Comparison of ENCODE assay signal across 14 cellular contexts in genomic region chr1:153933420-153933819, GRCh38. TPM values are rescaled to one million over a fixed set of nuclear protein-coding genes. Genes with fewer than 3 reads are reported as not detected.
DNase-seq lines count a peak whose midpoint lies in the region; ATAC-seq and TF ChIP-seq lines count a peak whose summit lies in the region.
"Had no signal": no experiment of that assay in that cellular context is flagged by ENCODE, and none has a peak within 500 bp of the region (broad histone marks: within the 10 kb centered on the region; RNA-seq: fewer than 3 reads in every experiment).

No MANE protein-coding gene starts in this region.

- no peak overlapping the region for H3K27ac Mint-ChIP-seq in activated naive CD8-positive, alpha-beta T cell treated with anti-CD3 and anti-CD28 coated beads, Interleukin-2, amount 10 ng/mL, durations not matched to agents 7 days and 5 days
- no peak overlapping the region for H3K27ac Mint-ChIP-seq in activated naive CD8-positive, alpha-beta T cell treated with anti-CD3 and anti-CD28 coated beads for 36 hours

- no peaks in the 10 kb centered on the region for H3K79me2 ChIP-seq in osteoblast (ENCODE audit: insufficient read depth, low read length)

- H3K9me3 Mint-ChIP-seq in activated naive CD8-positive, alpha-beta T cell treated with anti-CD3 and anti-CD28 coated beads, Interleukin-2, amount 10 ng/mL, durations not matched to agents 7 days and 5 days = no peaks in the 10 kb centered on the region
- no peaks in the 10 kb centered on the region for H3K9me3 Mint-ChIP-seq in activated naive CD8-positive, alpha-beta T cell treated with anti-CD3 and anti-CD28 coated beads for 36 hours
- H3K9me3 Mint-ChIP-seq: CD4-positive, alpha-beta memory T cell had no signal

- H3K4me3 ChIP-seq in osteoblast (ENCODE audit: insufficient read depth, low read length) (no peak overlapping the region), upper lobe of right lung (no peak overlapping the region)
- H3K4me3 ChIP-seq: A549 had no signal

- peak; percentile 27 for DNase-seq in activated naive CD8-positive, alpha-beta T cell treated with anti-CD3 and anti-CD28 coated beads, Interleukin-2, amount 10 ng/mL, durations not matched to agents 7 days and 5 days
- DNase-seq in activated naive CD8-positive, alpha-beta T cell treated with anti-CD3 and anti-CD28 coated beads for 36 hours = no peak
- DNase-seq in islet precursor cell (peak; percentile 37), osteoblast (ENCODE audit: insufficient read length, low spot score, missing footprints) (peak; percentile 52), upper lobe of right lung (peak; percentile 54), NCI-H748 treated with DMSO at 0.1 percent for 48 hours (lab: John Stamatoyannopoulos, UW) (no peak)
- DNase-seq: BE2C; CD4-positive, alpha-beta memory T cell; DND-41; GDM1 had no signal

- no peak for TF ChIP-seq CTCF in osteoblast (IDR thresholded peaks at IDR 0.05; ENCODE audit: extremely low read depth, low read depth, low read length)
- TF ChIP-seq CTCF in upper lobe of right lung (IDR thresholded peaks at IDR 0.05) = no peak

- H3K27me3 Mint-ChIP-seq in activated naive CD8-positive, alpha-beta T cell treated with anti-CD3 and anti-CD28 coated beads, Interleukin-2, amount 10 ng/mL, durations not matched to agents 7 days and 5 days = no peaks in the 10 kb centered on the region
- H3K27me3 Mint-ChIP-seq in activated naive CD8-positive, alpha-beta T cell treated with anti-CD3 and anti-CD28 coated beads for 36 hours = no peaks in the 10 kb centered on the region
- H3K27me3 Mint-ChIP-seq: CD4-positive, alpha-beta memory T cell had no signal

- H3K36me3 ChIP-seq in osteoblast (ENCODE audit: insufficient read depth, low read length) (peaks cover 48% of the 10 kb centered on the region), upper lobe of right lung (peaks cover 86% of the 10 kb centered on the region)

- H3K4me2 ChIP-seq in osteoblast (ENCODE audit: insufficient read depth, low read length) = no peak overlapping the region
- H3K4me2 ChIP-seq: A549 had no signal

- H3K27me3 ChIP-seq in osteoblast (ENCODE audit: insufficient read depth, low read length) = no peaks in the 10 kb centered on the region
- H3K27me3 ChIP-seq in upper lobe of right lung = no peaks in the 10 kb centered on the region
- H3K27me3 ChIP-seq: BE2C had no signal

- intact Hi-C loops in upper lobe of right lung (cut with DNase I) = no loop called here

- no peak overlapping the region for H2AFZ ChIP-seq in osteoblast (ENCODE audit: low read length)

- H3K4me3 Mint-ChIP-seq in activated naive CD8-positive, alpha-beta T cell treated with anti-CD3 and anti-CD28 coated beads, Interleukin-2, amount 10 ng/mL, durations not matched to agents 7 days and 5 days = no peak overlapping the region
- H3K4me3 Mint-ChIP-seq in activated naive CD8-positive, alpha-beta T cell treated with anti-CD3 and anti-CD28 coated beads for 36 hours = no peak overlapping the region
- H3K4me3 Mint-ChIP-seq: CD4-positive, alpha-beta memory T cell had no signal

- peaks cover 26% of the 10 kb centered on the region for H3K36me3 Mint-ChIP-seq in activated naive CD8-positive, alpha-beta T cell treated with anti-CD3 and anti-CD28 coated beads, Interleukin-2, amount 10 ng/mL, durations not matched to agents 7 days and 5 days
- peaks cover 16% of the 10 kb centered on the region for H3K36me3 Mint-ChIP-seq in activated naive CD8-positive, alpha-beta T cell treated with anti-CD3 and anti-CD28 coated beads for 36 hours

- peaks cover 9% of the 10 kb centered on the region for H3K4me1 ChIP-seq in osteoblast (ENCODE audit: insufficient read depth, low read length)
- no peaks in the 10 kb centered on the region for H3K4me1 ChIP-seq in upper lobe of right lung
- H3K4me1 ChIP-seq: A549 had no signal

- H4K20me1 ChIP-seq in osteoblast (ENCODE audit: insufficient read depth, low read length) = no peaks in the 10 kb centered on the region

- H3K9me3 ChIP-seq in osteoblast (ENCODE audit: low read depth, low read length) = no peaks in the 10 kb centered on the region
- H3K9me3 ChIP-seq in upper lobe of right lung = no peaks in the 10 kb centered on the region
- H3K9me3 ChIP-seq: A549, BE2C had no signal

- peaks cover 10% of the 10 kb centered on the region for H3K4me1 Mint-ChIP-seq in activated naive CD8-positive, alpha-beta T cell treated with anti-CD3 and anti-CD28 coated beads, Interleukin-2, amount 10 ng/mL, durations not matched to agents 7 days and 5 days
- H3K4me1 Mint-ChIP-seq in activated naive CD8-positive, alpha-beta T cell treated with anti-CD3 and anti-CD28 coated beads for 36 hours = peaks cover 10% of the 10 kb centered on the region

- H3K27ac ChIP-seq in osteoblast (ENCODE audit: low read depth, low read length) = no peak overlapping the region
- no peak overlapping the region for H3K27ac ChIP-seq in upper lobe of right lung
- H3K27ac ChIP-seq: A549, C4-2B had no signal

- no peak for ATAC-seq in activated naive CD8-positive, alpha-beta T cell treated with anti-CD3 and anti-CD28 coated beads, Interleukin-2, amount 10 ng/mL, durations not matched to agents 7 days and 5 days (ENCODE audit: low read depth)
- no peak for ATAC-seq in upper lobe of right lung
- no peak for ATAC-seq in GM21515 (IDR thresholded peaks at IDR 0.05; ENCODE audit: unreplicated experiment)
- ATAC-seq: A549, HCT116 had no signal

- POLR2A ChIA-PET in activated naive CD8-positive, alpha-beta T cell treated with anti-CD3 and anti-CD28 coated beads, Interleukin-2, amount 10 ng/mL, durations not matched to agents 7 days and 5 days (lab: Charles Lee) = interaction anchor here (1.5 kb wide), 1 partner anchor 12 kb away, joined by 8 read pairs; no protein-coding TSS in a partner anchor

RNA-seq across cellular contexts. Expression of gene GATAD2B, which starts 10.6 kb away (rescaled TPM):
- total RNA-seq in activated naive CD8-positive, alpha-beta T cell treated with anti-CD3 and anti-CD28 coated beads, Interleukin-2, amount 10 ng/mL, durations not matched to agents 7 days and 5 days = 10 to 100 TPM; 86.3 to 96.7 TPM
- 10 to 100 TPM; 49.4 to 53.1 TPM for total RNA-seq in activated naive CD8-positive, alpha-beta T cell treated with anti-CD3 and anti-CD28 coated beads for 36 hours
- 9.7 and 11.6 TPM in 2 replicates for total RNA-seq in osteoblast
- 55.1 TPM for total RNA-seq in upper lobe of right lung

RNA-seq across cellular contexts. Expression of gene DENND4B, which starts 13.1 kb away (rescaled TPM):
- 100 to 1,000 TPM; 173 to 183 TPM for total RNA-seq in activated naive CD8-positive, alpha-beta T cell treated with anti-CD3 and anti-CD28 coated beads, Interleukin-2, amount 10 ng/mL, durations not matched to agents 7 days and 5 days
- 10 to 100 TPM; 90.2 to 91.4 TPM for total RNA-seq in activated naive CD8-positive, alpha-beta T cell treated with anti-CD3 and anti-CD28 coated beads for 36 hours
- total RNA-seq in osteoblast = 26.8 and 27.5 TPM in 2 replicates
- total RNA-seq in upper lobe of right lung = 83.7 TPM

RNA-seq across cellular contexts. Expression of gene CRTC2, which starts 25.0 kb away (rescaled TPM):
- total RNA-seq in activated naive CD8-positive, alpha-beta T cell treated with anti-CD3 and anti-CD28 coated beads, Interleukin-2, amount 10 ng/mL, durations not matched to agents 7 days and 5 days = 100 to 1,000 TPM; 104 to 115 TPM
- total RNA-seq in activated naive CD8-positive, alpha-beta T cell treated with anti-CD3 and anti-CD28 coated beads for 36 hours = 10 to 100 TPM; 56.4 to 67.0 TPM
- total RNA-seq in osteoblast = 4.7 and 6.8 TPM in 2 replicates
- 52.7 TPM for total RNA-seq in upper lobe of right lung

RNA-seq across cellular contexts. Expression of gene SLC39A1, which starts 29.9 kb away (rescaled TPM):
- total RNA-seq in activated naive CD8-positive, alpha-beta T cell treated with anti-CD3 and anti-CD28 coated beads, Interleukin-2, amount 10 ng/mL, durations not matched to agents 7 days and 5 days = 10 to 100 TPM; 29.6 to 31.1 TPM
- 10 to 100 TPM; 60.6 to 63.1 TPM for total RNA-seq in activated naive CD8-positive, alpha-beta T cell treated with anti-CD3 and anti-CD28 coated beads for 36 hours
- total RNA-seq in osteoblast = 96.3 and 99.0 TPM in 2 replicates
- 120 TPM for total RNA-seq in upper lobe of right lung

RNA-seq across cellular contexts. Expression of gene CREB3L4, which starts 34.3 kb away (rescaled TPM):
- 10 to 100 TPM in 1 of 2 experiments, 1 to 10 TPM in 1; 8.2 to 10.0 TPM for total RNA-seq in activated naive CD8-positive, alpha-beta T cell treated with anti-CD3 and anti-CD28 coated beads, Interleukin-2, amount 10 ng/mL, durations not matched to agents 7 days and 5 days
- total RNA-seq in activated naive CD8-positive, alpha-beta T cell treated with anti-CD3 and anti-CD28 coated beads for 36 hours = 1 to 10 TPM; 6.8 to 7.3 TPM
- total RNA-seq in osteoblast (7.2 and 8.8 TPM in 2 replicates), upper lobe of right lung (10.5 TPM)

Comparison
In these comparisons a context has a peak if more than half of its experiments do, and no peak if none do; other contexts are left out.
1. DNase-seq: peak in activated naive CD8-positive, alpha-beta T cell treated with anti-CD3 and anti-CD28 coated beads, Interleukin-2, amount 10 ng/mL, durations not matched to agents 7 days and 5 days (single experiment), islet precursor cell (single experiment), osteoblast (single experiment) and upper lobe of right lung (single experiment); none in activated naive CD8-positive, alpha-beta T cell treated with anti-CD3 and anti-CD28 coated beads for 36 hours (single experiment) and NCI-H748 treated with DMSO at 0.1 percent for 48 hours (single experiment).